17 cellular contexts compared by ENCODE assay signal in genomic region chr7:141699860-141700259, GRCh38. TPM values are rescaled to one million over a fixed set of nuclear protein-coding genes. Genes with fewer than 3 reads are reported as not detected.
DNase-seq lines count a peak whose midpoint lies in the region; ATAC-seq and TF ChIP-seq lines count a peak whose summit lies in the region.
"Had no signal": no experiment of that assay in that cellular context is flagged by ENCODE, and none has a peak within 500 bp of the region (broad histone marks: within the 10 kb centered on the region; RNA-seq: fewer than 3 reads in every experiment).

No MANE protein-coding gene starts in this region.

- no peak for DNase-seq in activated T-cell treated with anti-CD3 and anti-CD28 coated beads, Interleukin-2, amount 50 U/mL, for 4 hours
- no peak for DNase-seq in activated T-cell treated with anti-CD3 and anti-CD28 coated beads, Interleukin-2, amount 50 U/mL, for 48 hours
- DNase-seq in activated B cell treated with CpG ODN at 0.5 μM for 24 hours (no peak), NOMO-1 treated with DMSO at 0.1 percent for 48 hours (lab: John Stamatoyannopoulos, UW; ENCODE audit: unreplicated experiment) (no peak), left ventricle myocardium superior (no peak)
- no peak for DNase-seq in effector memory CD8-positive, alpha-beta T cell
- DNase-seq in stimulated activated effector memory CD8-positive, alpha-beta T cell treated with anti-CD3 and anti-CD28 coated beads, Interleukin-12 subunit alpha, Interleukin-12 subunit beta, amount 100 ng/mL, for 72 hours (ENCODE audit: low spot score in 2 of 2): no peak
- DNase-seq: DMS79; effector CD4-positive, alpha-beta T cell; foreskin fibroblast; NCI-H2107; T1000; upper lobe of left lung had no signal

- no peak for ATAC-seq in activated T-cell treated with anti-CD3 and anti-CD28 coated beads, Interleukin-2, amount 50 U/mL, for 4 hours
- ATAC-seq in activated B cell treated with CpG ODN at 0.5 μM for 24 hours (ENCODE audit: low read depth) (no peak), GM19395 (IDR thresholded peaks at IDR 0.05; ENCODE audit: unreplicated experiment) (no peak), left ventricle myocardium superior (no peak)
- no peak for ATAC-seq in effector memory CD8-positive, alpha-beta T cell (replicated peaks)
- ATAC-seq in stimulated activated effector memory CD8-positive, alpha-beta T cell treated with anti-CD3 and anti-CD28 coated beads, Interleukin-12 subunit alpha, Interleukin-12 subunit beta, amount 100 ng/mL, for 72 hours: no peak

- H3K27ac Mint-ChIP-seq in activated B cell treated with CpG ODN at 0.5 μM for 24 hours: peak overlapping the region; percentile 77
- peak overlapping the region in 1 of 2 donors; percentile 96 for H3K27ac Mint-ChIP-seq in effector memory CD8-positive, alpha-beta T cell
- no peak overlapping the region for H3K27ac Mint-ChIP-seq in stimulated activated effector memory CD8-positive, alpha-beta T cell treated with anti-CD3 and anti-CD28 coated beads, Interleukin-12 subunit alpha, Interleukin-12 subunit beta, amount 100 ng/mL, for 72 hours

- CTCF ChIA-PET in activated B cell treated with CpG ODN at 0.5 μM for 24 hours (lab: Charles Lee): interaction anchor here (2.6 to 3.4 kb wide), 2 partner anchors 38 to 46 kb away, joined by 9 to 17 read pairs; partner anchors contain the start of gene SSBP1

- peak overlapping the region; percentile 86 for H3K4me3 Mint-ChIP-seq in activated T-cell treated with anti-CD3 and anti-CD28 coated beads, Interleukin-2, amount 50 U/mL, for 4 hours
- peak overlapping the region; percentile 85 for H3K4me3 Mint-ChIP-seq in activated B cell treated with CpG ODN at 0.5 μM for 24 hours
- H3K4me3 Mint-ChIP-seq in effector memory CD8-positive, alpha-beta T cell: peak overlapping the region; percentile 93 to 94
- peak overlapping the region; percentile 79 for H3K4me3 Mint-ChIP-seq in stimulated activated effector memory CD8-positive, alpha-beta T cell treated with anti-CD3 and anti-CD28 coated beads, Interleukin-12 subunit alpha, Interleukin-12 subunit beta, amount 100 ng/mL, for 72 hours

- POLR2A ChIA-PET in activated B cell treated with CpG ODN at 0.5 μM for 24 hours (lab: Charles Lee): interaction anchor here (0.9 to 5.2 kb wide), 2 partner anchors 38 to 50 kb away, joined by 4 to 56 read pairs; partner anchors contain the start of gene SSBP1

- no peak for TF ChIP-seq CTCF in activated B cell treated with CpG ODN at 0.5 μM for 24 hours (IDR thresholded peaks at IDR 0.05)

- H3K27me3 Mint-ChIP-seq in activated T-cell treated with anti-CD3 and anti-CD28 coated beads, Interleukin-2, amount 50 U/mL, for 4 hours (ENCODE audit: low read depth): no peaks in the 10 kb centered on the region
- H3K27me3 Mint-ChIP-seq in activated B cell treated with CpG ODN at 0.5 μM for 24 hours: no peaks in the 10 kb centered on the region
- no peaks in the 10 kb centered on the region for H3K27me3 Mint-ChIP-seq in effector memory CD8-positive, alpha-beta T cell

- intact Hi-C loops in activated B cell treated with CpG ODN at 0.5 μM for 24 hours (cut with micrococcal nuclease) (loop anchor here (2.0 kb wide), 3 partner anchors 17 to 775 kb away; partner anchors contain the start of gene BRAF), left ventricle myocardium superior (cut with micrococcal nuclease) (no loop called here)

- no peaks in the 10 kb centered on the region for H3K9me3 Mint-ChIP-seq in activated T-cell treated with anti-CD3 and anti-CD28 coated beads, Interleukin-2, amount 50 U/mL, for 4 hours
- H3K9me3 Mint-ChIP-seq in activated B cell treated with CpG ODN at 0.5 μM for 24 hours: no peaks in the 10 kb centered on the region
- no peaks in the 10 kb centered on the region for H3K9me3 Mint-ChIP-seq in effector memory CD8-positive, alpha-beta T cell
- no peaks in the 10 kb centered on the region for H3K9me3 Mint-ChIP-seq in stimulated activated effector memory CD8-positive, alpha-beta T cell treated with anti-CD3 and anti-CD28 coated beads, Interleukin-12 subunit alpha, Interleukin-12 subunit beta, amount 100 ng/mL, for 72 hours

- H3K4me1 Mint-ChIP-seq in activated T-cell treated with anti-CD3 and anti-CD28 coated beads, Interleukin-2, amount 50 U/mL, for 4 hours (ENCODE audit: low read depth): peaks cover 58% of the 10 kb centered on the region
- peaks cover 67% of the 10 kb centered on the region for H3K4me1 Mint-ChIP-seq in activated B cell treated with CpG ODN at 0.5 μM for 24 hours
- peaks cover 41 to 61% of the 10 kb centered on the region in 2 donors for H3K4me1 Mint-ChIP-seq in effector memory CD8-positive, alpha-beta T cell (ENCODE audit: low read depth in 2 of 2)
- peaks cover 47% of the 10 kb centered on the region for H3K4me1 Mint-ChIP-seq in stimulated activated effector memory CD8-positive, alpha-beta T cell treated with anti-CD3 and anti-CD28 coated beads, Interleukin-12 subunit alpha, Interleukin-12 subunit beta, amount 100 ng/mL, for 72 hours

- H3K36me3 Mint-ChIP-seq in activated T-cell treated with anti-CD3 and anti-CD28 coated beads, Interleukin-2, amount 50 U/mL, for 4 hours (ENCODE audit: insufficient read depth): peaks cover 4% of the 10 kb centered on the region
- H3K36me3 Mint-ChIP-seq in activated B cell treated with CpG ODN at 0.5 μM for 24 hours (ENCODE audit: low read depth): peaks cover 12% of the 10 kb centered on the region
- H3K36me3 Mint-ChIP-seq in effector memory CD8-positive, alpha-beta T cell (ENCODE audit: insufficient read depth): peaks cover 13% of the 10 kb centered on the region
- peaks cover 23% of the 10 kb centered on the region for H3K36me3 Mint-ChIP-seq in stimulated activated effector memory CD8-positive, alpha-beta T cell treated with anti-CD3 and anti-CD28 coated beads, Interleukin-12 subunit alpha, Interleukin-12 subunit beta, amount 100 ng/mL, for 72 hours

RNA-seq across cellular contexts. Expression of gene DENND11, which starts 2.1 kb away (rescaled TPM):
- 10 to 100 TPM; 15.4 to 16.1 (median 15.8) TPM for total RNA-seq in activated T-cell treated with anti-CD3 and anti-CD28 coated beads, Interleukin-2, amount 50 U/mL, for 4 hours
- total RNA-seq in activated B cell treated with CpG ODN at 0.5 μM for 24 hours (49.1 and 58.1 TPM in 2 replicates), left ventricle myocardium superior (10.8 TPM)

RNA-seq across cellular contexts. Expression of gene WEE2, which starts 8.3 kb away (rescaled TPM):
- not detected for total RNA-seq in activated T-cell treated with anti-CD3 and anti-CD28 coated beads, Interleukin-2, amount 50 U/mL, for 4 hours
- total RNA-seq in activated B cell treated with CpG ODN at 0.5 μM for 24 hours (not detected in 2 replicates), left ventricle myocardium superior (not detected)
- total RNA-seq: ascending aorta, mesenteric fat pad, posterior vena cava had no signal

RNA-seq across cellular contexts. Expression of gene SSBP1, which starts 38.3 kb away (rescaled TPM):
- total RNA-seq in activated T-cell treated with anti-CD3 and anti-CD28 coated beads, Interleukin-2, amount 50 U/mL, for 4 hours: 100 to 1,000 TPM; 326 to 387 (median 369) TPM
- total RNA-seq in activated B cell treated with CpG ODN at 0.5 μM for 24 hours (122 and 146 TPM in 2 replicates), left ventricle myocardium superior (98.4 TPM)
